ENCODE assay signal across 16 cellular contexts in genomic region chr7:54988516-54988915, GRCh38. TPM values are rescaled to one million over a fixed set of nuclear protein-coding genes. Genes with fewer than 3 reads are reported as not detected.
DNase-seq lines count a peak whose midpoint lies in the region; ATAC-seq and TF ChIP-seq lines count a peak whose summit lies in the region.
"Had no signal": no experiment of that assay in that cellular context is flagged by ENCODE, and none has a peak within 500 bp of the region (broad histone marks: within the 10 kb centered on the region; RNA-seq: fewer than 3 reads in every experiment).

No MANE protein-coding gene starts in this region.

- H4K20me1 ChIP-seq in IMR-90 (ENCODE audit: insufficient read depth, low read length), result no peaks in the 10 kb centered on the region
- H4K20me1 ChIP-seq: BLaER1 treated with 17β-estradiol and CSF1 and Interleukin-3, amounts not matched to agents 10 nM and 100 nM had no signal

- TF ChIP-seq POLR2A in IMR-90 (IDR thresholded peaks at IDR 0.05; ENCODE audit: low read depth, low read length) (no peak), right lobe of liver (IDR thresholded peaks at IDR 0.05) (no peak)

- H3K18ac ChIP-seq in IMR-90 (ENCODE audit: low read depth, low read length), result no peak overlapping the region

- no peak for TF ChIP-seq CTCF in IMR-90 (conservative IDR thresholded peaks at IDR 0.05; ENCODE audit: low read depth, low read length)
- TF ChIP-seq CTCF in VCaP (conservative IDR thresholded peaks at IDR 0.05), result no peak
- no peak for TF ChIP-seq CTCF in right lobe of liver (IDR thresholded peaks at IDR 0.05)
- TF ChIP-seq CTCF in upper lobe of right lung (IDR thresholded peaks at IDR 0.05), result no peak

- H3K9ac ChIP-seq in IMR-90 (ENCODE audit: low read depth, low read length), result no peak overlapping the region
- H3K9ac ChIP-seq: BLaER1 treated with 17β-estradiol and CSF1 and Interleukin-3, amounts not matched to agents 10 nM and 100 nM had no signal

- H2AFZ ChIP-seq in IMR-90 (replicated peaks; ENCODE audit: low read length, poor library complexity), result no peak overlapping the region

- dilution Hi-C loops in IMR-90 (cut with HindIII; ENCODE audit: low sequenced_read_pairs, unreplicated experiment), result no loop called here

- peaks cover 3% of the 10 kb centered on the region; the same call in 1 of the 2 replicates for H3K9me1 ChIP-seq in IMR-90 (ENCODE audit: insufficient read depth, low read length)

- H3K23ac ChIP-seq in IMR-90 (ENCODE audit: low read depth, low read length), result no peak overlapping the region

- H2AK5ac ChIP-seq in IMR-90 (ENCODE audit: low read depth, low read length), result no peak overlapping the region

- H2AK9ac ChIP-seq in IMR-90 (replicated peaks; ENCODE audit: low read depth, low read length, poor library complexity), result no peak overlapping the region

- H3K56ac ChIP-seq in IMR-90 (ENCODE audit: extremely low read depth, insufficient read depth, low read length), result no peak overlapping the region

- H4K8ac ChIP-seq in IMR-90 (ENCODE audit: low read depth in 2 of 2, low read length in 2 of 2), result no peak overlapping the region

- BruUV-seq in IMR-90 (replicated peaks; lab: Mats Ljungman, UMichigan), result no TSS peak

- H3K4me1 ChIP-seq in IMR-90 (ENCODE audit: control insufficient read depth, insufficient read depth, low read length), result peaks cover 3% of the 10 kb centered on the region
- peaks cover 0 to 26% (median 7%) of the 10 kb centered on the region in 4 donors for H3K4me1 ChIP-seq in right lobe of liver
- H3K4me1 ChIP-seq in upper lobe of right lung, result no peaks in the 10 kb centered on the region
- H3K4me1 ChIP-seq: HAP-1 had no signal

- no peak overlapping the region for H4K91ac ChIP-seq in IMR-90 (ENCODE audit: insufficient read depth, low read depth, low read length)

- 0 out of 3 replicates have a peak overlapping the region, but pooled peaks have one; percentile 87 for H2BK15ac ChIP-seq in IMR-90 (ENCODE audit: low read depth, low read length)

- H2BK5ac ChIP-seq in IMR-90 (ENCODE audit: low read depth, low read length, poor library complexity, severe bottlenecking), result no peak overlapping the region

- H2BK120ac ChIP-seq in IMR-90 (ENCODE audit: low read depth, low read length), result peak overlapping the region; percentile 23; the same call in 1 of the 2 replicates

- H3K27ac ChIP-seq in IMR-90 (ENCODE audit: insufficient read depth, low read length) (no peak overlapping the region), VCaP (peak overlapping the region; percentile 49), right lobe of liver (peak overlapping the region in 1 of 3 donors; percentile 56), upper lobe of right lung (no peak overlapping the region)
- H3K27ac ChIP-seq: BLaER1 treated with 17β-estradiol and CSF1 and Interleukin-3, amounts not matched to agents 10 nM and 100 nM; HL-60 had no signal

- in situ Hi-C loops in IMR-90 (cut with MboI; ENCODE audit: low sequenced_read_pairs), result no loop called here

- H3K4ac ChIP-seq in IMR-90 (ENCODE audit: low read depth, low read length), result no peak overlapping the region

- no peak overlapping the region for H3K4me3 ChIP-seq in IMR-90 (ENCODE audit: insufficient read depth, low read depth, low read length)
- no peak overlapping the region for H3K4me3 ChIP-seq in right lobe of liver
- H3K4me3 ChIP-seq in upper lobe of right lung, result no peak overlapping the region
- H3K4me3 ChIP-seq: BLaER1 treated with 17β-estradiol and CSF1 and Interleukin-3, amounts not matched to agents 10 nM and 100 nM; HAP-1 had no signal

- POLR2A ChIA-PET in IMR-90 (lab: Charles Lee; ENCODE audit: unreplicated experiment), result no interaction called here

- DNase-seq in NCI-H748 (lab: John Stamatoyannopoulos, UW; ENCODE audit: unreplicated experiment), result peak; percentile 9
- no peak for DNase-seq in NCI-H748 treated with DMSO at 0.1 percent for 48 hours (lab: John Stamatoyannopoulos, UW)
- DNase-seq in IMR-90, result no peak
- DNase-seq in right lobe of liver, result no peak
- no peak for DNase-seq in CD1c-positive myeloid dendritic cell (ENCODE audit: extremely low spot score)
- DNase-seq in upper lobe of right lung, result no peak
- no peak for DNase-seq in SKM-1 treated with dmso at 0.1 percent for 144 hours (lab: John Stamatoyannopoulos, UW; ENCODE audit: unreplicated experiment)
- DNase-seq: 8988T; ACHN; CD4-positive, alpha-beta memory T cell; DMS79; HFFc6 had no signal

- H3K4me2 ChIP-seq in IMR-90 (ENCODE audit: low read depth, low read length), result no peak overlapping the region
- H3K4me2 ChIP-seq: BLaER1 treated with 17β-estradiol and CSF1 and Interleukin-3, amounts not matched to agents 10 nM and 100 nM had no signal

- H4K5ac ChIP-seq in IMR-90 (ENCODE audit: low read depth, low read length), result no peak overlapping the region

- no peaks in the 10 kb centered on the region for H3K9me3 ChIP-seq in IMR-90 (ENCODE audit: control insufficient read depth, insufficient read depth, low read length)
- H3K9me3 ChIP-seq in right lobe of liver, result no peaks in the 10 kb centered on the region
- H3K9me3 ChIP-seq in upper lobe of right lung, result no peaks in the 10 kb centered on the region
- H3K9me3 ChIP-seq: HAP-1 had no signal

- TF ChIP-seq RAD21 in IMR-90 (IDR thresholded peaks at IDR 0.05; ENCODE audit: low read length), result no peak

- no peak for ATAC-seq in IMR-90 (ENCODE audit: low read depth)
- ATAC-seq in right lobe of liver, result peak; percentile 27 to 76 (median 56)
- ATAC-seq in upper lobe of right lung, result no peak

- no peaks in the 10 kb centered on the region for H3K79me1 ChIP-seq in IMR-90 (ENCODE audit: low read depth in 1 of 2, low read length in 2 of 2)

- H3K27me3 ChIP-seq in IMR-90 (ENCODE audit: control insufficient read depth, insufficient read depth, low read length), result no peaks in the 10 kb centered on the region
- no peaks in the 10 kb centered on the region for H3K27me3 ChIP-seq in right lobe of liver
- no peaks in the 10 kb centered on the region for H3K27me3 ChIP-seq in upper lobe of right lung

- WGBS in IMR-90 (ENCODE audit: extremely low coverage in 2 of 2, insufficient read length in 1 of 2), 2 experiments, result no CpG with 5 or more reads among the region's 2 CpGs
- 59% methylated on average over 2 of the region's 2 CpGs for WGBS in right lobe of liver (ENCODE audit: insufficient coverage, low coverage, low lambda C conversion rate, missing lambda C conversion rate)

- CTCF ChIA-PET in IMR-90 (lab: Yijun Ruan, JAX), result no interaction called here

- intact Hi-C loops in IMR-90 (cut with micrococcal nuclease) (loop anchor here (5.0 kb wide), 1 partner anchor 56 kb away; no protein-coding TSS in a partner anchor), right lobe of liver (cut with DNase I) (no loop called here), upper lobe of right lung (cut with DNase I) (no loop called here)

- no peak overlapping the region for H3K14ac ChIP-seq in IMR-90 (replicated peaks; ENCODE audit: low read depth, low read length)

- H3K36me3 ChIP-seq in IMR-90 (ENCODE audit: control insufficient read depth, insufficient read depth, low read length) (no peaks in the 10 kb centered on the region), right lobe of liver (no peaks in the 10 kb centered on the region), upper lobe of right lung (no peaks in the 10 kb centered on the region)
- H3K36me3 ChIP-seq: BLaER1 treated with 17β-estradiol and CSF1 and Interleukin-3, amounts not matched to agents 10 nM and 100 nM; HAP-1 had no signal

- peak overlapping the region; percentile 56; the same call in 1 of the 2 replicates for H2BK20ac ChIP-seq in IMR-90 (ENCODE audit: low read depth, low read length)

TF ChIP-seq in IMR-90, 13 proteins besides CTCF, POLR2A, EP300 and RAD21:
- TF ChIP-seq CHD1 (IDR thresholded peaks at IDR 0.05; ENCODE audit: low read depth, low read length), result no peak
- TF ChIP-seq SMC3 (IDR thresholded peaks at IDR 0.05; ENCODE audit: low read depth, low read length), result no peak
- TF ChIP-seq NFE2L2 (IDR thresholded peaks at IDR 0.05; ENCODE audit: low read depth, low read length), result no peak
- TF ChIP-seq MAZ (IDR thresholded peaks at IDR 0.05; ENCODE audit: borderline replicate concordance, low read depth, low read length), result no peak
- no peak for TF ChIP-seq USF2 (IDR thresholded peaks at IDR 0.05; ENCODE audit: low read depth, low read length)
- no peak for TF ChIP-seq MXI1 (IDR thresholded peaks at IDR 0.05; ENCODE audit: borderline replicate concordance, low read depth, low read length)
- no peak for TF ChIP-seq FOS (IDR thresholded peaks at IDR 0.05; ENCODE audit: low read depth, low read length)
- TF ChIP-seq CEBPB (IDR thresholded peaks at IDR 0.05; ENCODE audit: low read depth, low read length), result no peak
- TF ChIP-seq BHLHE40 (IDR thresholded peaks at IDR 0.05; ENCODE audit: low read depth, low read length), result no peak
- no peak for TF ChIP-seq RCOR1 (IDR thresholded peaks at IDR 0.05; ENCODE audit: insufficient replicate concordance, low read length)
- TF ChIP-seq MAFK (IDR thresholded peaks at IDR 0.05; ENCODE audit: low read depth, low read length), result no peak
- TF ChIP-seq ELK1 (IDR thresholded peaks at IDR 0.05; ENCODE audit: borderline replicate concordance, low read depth, low read length), result no peak
- no peak for TF ChIP-seq RFX5 (IDR thresholded peaks at IDR 0.05; ENCODE audit: low read depth, low read length)

RNA-seq across cellular contexts. Expression of gene EGFR, which starts 30.3 kb away (rescaled TPM):
- 60.4 and 63.9 TPM in 2 replicates for total RNA-seq in IMR-90 (2012; rRNA removed)
- 36.9 and 37.8 TPM in 2 replicates for polyA plus RNA-seq in IMR-90 (2012; rRNA removed)
- polyA plus RNA-seq in IMR-90 (2012; cell fraction: cytosol; rRNA removed), result 24.8 and 27.5 TPM in 2 replicates
- 66.1 and 93.0 TPM in 2 replicates for polyA plus RNA-seq in IMR-90 (2012; cell fraction: nucleus; rRNA removed; ENCODE audit: low replicate concordance)
- 100 to 1,000 TPM in 1 of 6 experiments, 10 to 100 TPM in 5; 59.3 to 127 (median 93.7) TPM for total RNA-seq in right lobe of liver
- 78.3 TPM for total RNA-seq in upper lobe of right lung
- total RNA-seq: CD4-positive, alpha-beta memory T cell had no signal
- polyA plus RNA-seq: CD4-positive, alpha-beta memory T cell had no signal

Comparison
In these comparisons a context has a peak if more than half of its experiments do, and no peak if none do; other contexts are left out.
1. ATAC-seq: peak in right lobe of liver (4 of 4); none in IMR-90 (single experiment) and upper lobe of right lung (single experiment).